8 cellular contexts compared by ENCODE assay signal in genomic region chr4:9152182-9153007, GRCh38. TPM values are rescaled to one million over a fixed set of nuclear protein-coding genes. Genes with fewer than 3 reads are reported as not detected.
DNase-seq lines count a peak whose midpoint lies in the region; ATAC-seq and TF ChIP-seq lines count a peak whose summit lies in the region.
"Not testable (repeated sequence)": the region's sequence is repeated elsewhere in the genome, so short reads cannot be mapped to it uniquely, and the experiment has no call there.

No MANE protein-coding gene starts in this region.

- not testable (repeated sequence) for TF ChIP-seq CTCF in endothelial cell (IDR thresholded peaks at IDR 0.05; ENCODE audit: unreplicated experiment); liver (IDR thresholded peaks at IDR 0.05; ENCODE audit: low read depth, low read length, missing input control)

- 1% methylated on average over 63 of the region's 63 CpGs for WGBS in liver

- H3K4me1 ChIP-seq in liver (ENCODE audit: control insufficient read depth in 4 of 4, insufficient read depth in 4 of 4, low read length in 3 of 4) = not testable (repeated sequence)

- not testable (repeated sequence) for H3K27me3 ChIP-seq in liver (ENCODE audit: control insufficient read depth in 4 of 4, insufficient read depth in 4 of 4, low read length in 3 of 4)

- H3K9me3 Mint-ChIP-seq in activated T-helper 17 cell treated with anti-CD3 and anti-CD28 coated beads, Interleukin-2, amount 50 U/mL, for 72 hours; endothelial cell (ENCODE audit: unreplicated experiment): not testable (repeated sequence)

- not testable (repeated sequence) for H3K36me3 ChIP-seq in liver (ENCODE audit: control insufficient read depth in 4 of 4, insufficient read depth in 3 of 4, low read depth in 1 of 4, low read length in 3 of 4)

- H3K4me3 ChIP-seq in liver (ENCODE audit: low read depth in 1 of 3, low read length in 3 of 3) = peak overlapping the region; percentile 2 to 74 (median 73)

- TF ChIP-seq RAD21 in liver (IDR thresholded peaks at IDR 0.05) = not testable (repeated sequence)

- H3K27me3 Mint-ChIP-seq in activated T-helper 17 cell treated with anti-CD3 and anti-CD28 coated beads, Interleukin-2, amount 50 U/mL, for 72 hours; endothelial cell (ENCODE audit: unreplicated experiment): not testable (repeated sequence)

- H3K9me3 ChIP-seq in liver (ENCODE audit: control insufficient read depth in 4 of 4, low read length in 3 of 4) = not testable (repeated sequence)

- not testable (repeated sequence) for H3K36me3 Mint-ChIP-seq in activated T-helper 17 cell treated with anti-CD3 and anti-CD28 coated beads, Interleukin-2, amount 50 U/mL, for 72 hours (ENCODE audit: low read depth); endothelial cell (ENCODE audit: low read depth, unreplicated experiment)

- peak overlapping the region; percentile 79 to 88 for H3K27ac ChIP-seq in liver (ENCODE audit: low read depth in 1 of 2, low read length in 2 of 2)

- DNase-seq in 8988T = peak; percentile 55
- peak; percentile 73 to 78 for DNase-seq in Kasumi-1 (lab: John Stamatoyannopoulos, UW)
- peak; percentile 83 for DNase-seq in SK-N-DZ (ENCODE audit: low spot score)
- DNase-seq in endothelial cell (ENCODE audit: low spot score) = peak; percentile 98
- peak; percentile 92 to 96 for DNase-seq in stimulated activated CD4-positive, alpha-beta T cell treated with anti-CD3 and anti-CD28 coated beads, Interleukin-12 subunit alpha, Interleukin-12 subunit beta, amount 100 ng/mL, for 24 hours (ENCODE audit: low read depth in 2 of 2)

- ATAC-seq in GM19043 (IDR thresholded peaks at IDR 0.05; ENCODE audit: low read depth, unreplicated experiment) = peak; percentile 34
- peak; percentile 84 for ATAC-seq in activated T-helper 17 cell treated with anti-CD3 and anti-CD28 coated beads, Interleukin-2, amount 50 U/mL, for 72 hours (replicated peaks)

- H3K27ac Mint-ChIP-seq in activated T-helper 17 cell treated with anti-CD3 and anti-CD28 coated beads, Interleukin-2, amount 50 U/mL, for 72 hours = peak overlapping the region; percentile 94
- peak overlapping the region; percentile 86 for H3K27ac Mint-ChIP-seq in endothelial cell (ENCODE audit: unreplicated experiment)

- H3K4me3 Mint-ChIP-seq in activated T-helper 17 cell treated with anti-CD3 and anti-CD28 coated beads, Interleukin-2, amount 50 U/mL, for 72 hours = peak overlapping the region; percentile 83
- peak overlapping the region; percentile 89 for H3K4me3 Mint-ChIP-seq in endothelial cell (ENCODE audit: unreplicated experiment)

- H3K9ac ChIP-seq in liver (ENCODE audit: low read depth in 1 of 2, low read length in 2 of 2) = peak overlapping the region in 1 of 2 donors; percentile 64

- H3K4me1 Mint-ChIP-seq in activated T-helper 17 cell treated with anti-CD3 and anti-CD28 coated beads, Interleukin-2, amount 50 U/mL, for 72 hours; endothelial cell (ENCODE audit: unreplicated experiment): not testable (repeated sequence)

TF ChIP-seq in liver, 16 proteins besides CTCF, POLR2A, EP300 and RAD21:
- TF ChIP-seq, protein P1, sequence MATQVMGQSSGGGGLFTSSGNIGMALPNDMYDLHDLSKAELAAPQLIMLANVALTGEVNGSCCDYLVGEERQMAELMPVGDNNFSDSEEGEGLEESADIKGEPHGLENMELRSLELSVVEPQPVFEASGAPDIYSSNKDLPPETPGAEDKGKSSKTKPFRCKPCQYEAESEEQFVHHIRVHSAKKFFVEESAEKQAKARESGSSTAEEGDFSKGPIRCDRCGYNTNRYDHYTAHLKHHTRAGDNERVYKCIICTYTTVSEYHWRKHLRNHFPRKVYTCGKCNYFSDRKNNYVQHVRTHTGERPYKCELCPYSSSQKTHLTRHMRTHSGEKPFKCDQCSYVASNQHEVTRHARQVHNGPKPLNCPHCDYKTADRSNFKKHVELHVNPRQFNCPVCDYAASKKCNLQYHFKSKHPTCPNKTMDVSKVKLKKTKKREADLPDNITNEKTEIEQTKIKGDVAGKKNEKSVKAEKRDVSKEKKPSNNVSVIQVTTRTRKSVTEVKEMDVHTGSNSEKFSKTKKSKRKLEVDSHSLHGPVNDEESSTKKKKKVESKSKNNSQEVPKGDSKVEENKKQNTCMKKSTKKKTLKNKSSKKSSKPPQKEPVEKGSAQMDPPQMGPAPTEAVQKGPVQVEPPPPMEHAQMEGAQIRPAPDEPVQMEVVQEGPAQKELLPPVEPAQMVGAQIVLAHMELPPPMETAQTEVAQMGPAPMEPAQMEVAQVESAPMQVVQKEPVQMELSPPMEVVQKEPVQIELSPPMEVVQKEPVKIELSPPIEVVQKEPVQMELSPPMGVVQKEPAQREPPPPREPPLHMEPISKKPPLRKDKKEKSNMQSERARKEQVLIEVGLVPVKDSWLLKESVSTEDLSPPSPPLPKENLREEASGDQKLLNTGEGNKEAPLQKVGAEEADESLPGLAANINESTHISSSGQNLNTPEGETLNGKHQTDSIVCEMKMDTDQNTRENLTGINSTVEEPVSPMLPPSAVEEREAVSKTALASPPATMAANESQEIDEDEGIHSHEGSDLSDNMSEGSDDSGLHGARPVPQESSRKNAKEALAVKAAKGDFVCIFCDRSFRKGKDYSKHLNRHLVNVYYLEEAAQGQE (IDR thresholded peaks at IDR 0.05) = peak; percentile 56
- TF ChIP-seq FOXA2 (IDR thresholded peaks at IDR 0.05) (peak; percentile 18), FOXA1 (IDR thresholded peaks at IDR 0.05) (peak; percentile 32), SP1 (IDR thresholded peaks at IDR 0.05) (peak; percentile 89), JUND (IDR thresholded peaks at IDR 0.05) (peak in 1 of 2 donors; percentile 50), HNF4A (conservative IDR thresholded peaks at IDR 0.05) (peak in 1 of 2 donors; percentile 40), RXRA (IDR thresholded peaks at IDR 0.05) (peak in 1 of 2 donors; percentile 44)

RNA-seq across cellular contexts. Expression of gene FAM90A26, which starts 17.8 kb away (rescaled TPM):
- polyA plus RNA-seq in SK-N-DZ (2014; cell fraction: cytosol; rRNA removed) = not detected in 2 replicates
- not detected in 2 replicates for polyA plus RNA-seq in SK-N-DZ (2014; cell fraction: nucleus; rRNA removed)
- not detected for total RNA-seq in activated T-helper 17 cell treated with anti-CD3 and anti-CD28 coated beads, Interleukin-2, amount 50 U/mL, for 72 hours
- total RNA-seq in endothelial cell (ENCODE audit: unreplicated experiment) (not detected), liver (not detected)
- polyA plus RNA-seq in liver = not detected

RNA-seq across cellular contexts. Expression of gene USP17L10, which starts 58.1 kb away (rescaled TPM):
- not detected in 2 replicates for polyA plus RNA-seq in SK-N-DZ (2014; cell fraction: cytosol; rRNA removed)
- not detected in 2 replicates for polyA plus RNA-seq in SK-N-DZ (2014; cell fraction: nucleus; rRNA removed)
- total RNA-seq in activated T-helper 17 cell treated with anti-CD3 and anti-CD28 coated beads, Interleukin-2, amount 50 U/mL, for 72 hours = not detected
- total RNA-seq in endothelial cell (ENCODE audit: unreplicated experiment) (not detected), liver (not detected)
- polyA plus RNA-seq in liver = not detected

Comparison
In these comparisons a context has a peak if more than half of its experiments do, and no peak if none do; other contexts are left out.
1. Peak in every context shown above with its lines: DNase-seq, ATAC-seq, H3K4me3 ChIP-seq and H3K27ac ChIP-seq.